ENCODE assay signal across 2 cellular contexts in the genomic region with DNA sequence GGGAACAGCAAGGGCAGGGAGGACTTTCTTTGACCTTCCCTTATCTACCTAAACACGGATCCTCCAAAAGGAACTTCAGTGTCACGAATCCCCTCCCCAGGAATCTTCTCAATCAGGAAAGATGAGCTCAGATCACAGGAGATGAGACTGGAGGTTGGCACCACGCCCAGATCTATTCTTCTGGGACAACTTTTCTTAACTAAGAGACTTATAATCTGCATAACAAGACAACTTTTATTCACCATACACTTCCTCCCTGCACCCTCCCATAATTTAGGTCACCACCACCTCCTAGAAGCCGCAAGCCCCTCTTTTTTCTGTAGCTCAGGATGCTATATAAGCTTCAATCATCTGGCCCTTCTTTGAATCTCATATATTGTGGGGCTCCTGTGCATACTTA.
TF ChIP-seq lines count a peak whose summit lies in the region.

No MANE protein-coding gene starts in this region.

TF ChIP-seq in K562, 482 proteins besides CTCF, POLR2A, EP300 and RAD21:
- TF ChIP-seq NFIC (IDR thresholded peaks at IDR 0.05) (peak; percentile 25), POLR2AphosphoS5 (IDR thresholded peaks at IDR 0.05; ENCODE audit: control insufficient read depth, insufficient read depth, low read depth, low read length) (no peak)

TF ChIP-seq in HepG2, 621 proteins besides CTCF, POLR2A, EP300 and RAD21:
- no peak for TF ChIP-seq LCORL (IDR thresholded peaks at IDR 0.05)
- no peak for TF ChIP-seq LCORL (CRISPR knock-in tag; IDR thresholded peaks at IDR 0.05)
- no peak for TF ChIP-seq ATM (IDR thresholded peaks at IDR 0.05; ENCODE audit: borderline replicate concordance)
- TF ChIP-seq ZBTB38 (CRISPR knock-in tag; IDR thresholded peaks at IDR 0.05), result no peak
- TF ChIP-seq KIAA2018 (CRISPR knock-in tag; IDR thresholded peaks at IDR 0.05; ENCODE audit: borderline replicate concordance), result no peak
- TF ChIP-seq ZC3H13 (CRISPR knock-in tag; IDR thresholded peaks at IDR 0.05), result no peak
- no peak for TF ChIP-seq POLR2AphosphoS2 (IDR thresholded peaks at IDR 0.05; ENCODE audit: low read depth, low read length)
- TF ChIP-seq, protein P1, sequence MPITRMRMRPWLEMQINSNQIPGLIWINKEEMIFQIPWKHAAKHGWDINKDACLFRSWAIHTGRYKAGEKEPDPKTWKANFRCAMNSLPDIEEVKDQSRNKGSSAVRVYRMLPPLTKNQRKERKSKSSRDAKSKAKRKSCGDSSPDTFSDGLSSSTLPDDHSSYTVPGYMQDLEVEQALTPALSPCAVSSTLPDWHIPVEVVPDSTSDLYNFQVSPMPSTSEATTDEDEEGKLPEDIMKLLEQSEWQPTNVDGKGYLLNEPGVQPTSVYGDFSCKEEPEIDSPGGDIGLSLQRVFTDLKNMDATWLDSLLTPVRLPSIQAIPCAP (CRISPR knock-in tag; IDR thresholded peaks at IDR 0.05; ENCODE audit: low read depth), result no peak
- TF ChIP-seq ZNF260 (CRISPR knock-in tag; IDR thresholded peaks at IDR 0.05; ENCODE audit: borderline replicate concordance, low read depth), result no peak
- TF ChIP-seq BHLHE40 (IDR thresholded peaks at IDR 0.05; ENCODE audit: low read length), result no peak
- TF ChIP-seq NFIB (CRISPR knock-in tag; IDR thresholded peaks at IDR 0.05; ENCODE audit: borderline replicate concordance), result no peak
- TF ChIP-seq, protein P2, sequence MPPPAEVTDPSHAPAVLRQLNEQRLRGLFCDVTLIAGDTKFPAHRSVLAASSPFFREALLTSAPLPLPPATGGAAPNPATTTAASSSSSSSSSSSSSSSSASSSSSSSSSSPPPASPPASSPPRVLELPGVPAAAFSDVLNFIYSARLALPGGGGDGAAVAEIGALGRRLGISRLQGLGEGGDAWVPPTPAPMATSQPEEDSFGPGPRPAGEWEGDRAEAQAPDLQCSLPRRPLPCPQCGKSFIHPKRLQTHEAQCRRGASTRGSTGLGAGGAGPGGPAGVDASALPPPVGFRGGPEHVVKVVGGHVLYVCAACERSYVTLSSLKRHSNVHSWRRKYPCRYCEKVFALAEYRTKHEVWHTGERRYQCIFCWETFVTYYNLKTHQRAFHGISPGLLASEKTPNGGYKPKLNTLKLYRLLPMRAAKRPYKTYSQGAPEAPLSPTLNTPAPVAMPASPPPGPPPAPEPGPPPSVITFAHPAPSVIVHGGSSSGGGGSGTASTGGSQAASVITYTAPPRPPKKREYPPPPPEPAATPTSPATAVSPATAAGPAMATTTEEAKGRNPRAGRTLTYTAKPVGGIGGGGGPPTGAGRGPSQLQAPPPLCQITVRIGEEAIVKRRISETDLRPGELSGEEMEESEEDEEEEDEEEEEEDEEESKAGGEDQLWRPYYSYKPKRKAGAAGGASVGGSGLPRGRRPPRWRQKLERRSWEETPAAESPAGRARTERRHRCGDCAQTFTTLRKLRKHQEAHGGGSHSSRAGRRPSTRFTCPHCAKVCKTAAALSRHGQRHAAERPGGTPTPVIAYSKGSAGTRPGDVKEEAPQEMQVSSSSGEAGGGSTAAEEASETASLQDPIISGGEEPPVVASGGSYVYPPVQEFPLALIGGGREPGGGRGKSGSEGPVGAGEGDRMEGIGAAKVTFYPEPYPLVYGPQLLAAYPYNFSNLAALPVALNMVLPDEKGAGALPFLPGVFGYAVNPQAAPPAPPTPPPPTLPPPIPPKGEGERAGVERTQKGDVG (CRISPR knock-in tag; IDR thresholded peaks at IDR 0.05; ENCODE audit: borderline replicate concordance), result no peak
- TF ChIP-seq SNAI1 (CRISPR knock-in tag; IDR thresholded peaks at IDR 0.05; ENCODE audit: borderline replicate concordance), result no peak
- no peak for TF ChIP-seq RARA (CRISPR knock-in tag; IDR thresholded peaks at IDR 0.05)
- TF ChIP-seq MTERF4 (CRISPR knock-in tag; IDR thresholded peaks at IDR 0.05), result no peak
- no peak for TF ChIP-seq ZNF24 (IDR thresholded peaks at IDR 0.05)
- no peak for TF ChIP-seq FOXA3 (CRISPR knock-in tag; IDR thresholded peaks at IDR 0.05)
- no peak for TF ChIP-seq ZNF292 (CRISPR knock-in tag; IDR thresholded peaks at IDR 0.05; ENCODE audit: borderline replicate concordance, low read depth)
